24 cellular contexts compared by ENCODE assay signal in genomic region chr22:43666511-43666910, GRCh38.
"Had no signal": no experiment of that assay in that cellular context is flagged by ENCODE, and none has a peak within 500 bp of the region (broad histone marks: within the 10 kb centered on the region; RNA-seq: fewer than 3 reads in every experiment).

No MANE protein-coding gene starts in this region.

- H3K27me3 ChIP-seq: ascending aorta, esophagus squamous epithelium had no signal

- H3K9me3 ChIP-seq: ascending aorta, esophagus squamous epithelium had no signal

- H3K36me3 ChIP-seq: ascending aorta, esophagus squamous epithelium had no signal

- ATAC-seq: activated CD4-positive, alpha-beta T cell treated with anti-CD3 and anti-CD28 coated beads for 36 hours; activated CD8-positive, alpha-beta memory T cell treated with anti-CD3 and anti-CD28 coated beads, Interleukin-2, amount 10 ng/mL, durations not matched to agents 7 days and 5 days; activated CD8-positive, alpha-beta T cell treated with anti-CD3 and anti-CD28 coated beads, Interleukin-2, amount 10 ng/mL, durations not matched to agents 7 days and 5 days; activated naive CD4-positive, alpha-beta T cell treated with anti-CD3 and anti-CD28 coated beads, Interleukin-2, amount 50 U/mL, for 72 hours; effector memory CD8-positive, alpha-beta T cell had no signal

- DNase-seq: activated CD4-positive, alpha-beta memory T cell treated with anti-CD3 and anti-CD28 coated beads for 36 hours; activated CD4-positive, alpha-beta T cell treated with anti-CD3 and anti-CD28 coated beads for 36 hours; activated CD4-positive, alpha-beta T cell treated with anti-CD3 and anti-CD28 coated beads, Interleukin-2, amount 10 ng/mL, durations not matched to agents 24 days and 14 days; activated CD4-positive, CD25-positive, alpha-beta regulatory T cell; activated CD4-positive, CD25-positive, alpha-beta regulatory T cell treated with anti-CD3 and anti-CD28 coated beads, Interleukin-2, amount 50 U/mL, for 72 hours; activated CD8-positive, alpha-beta memory T cell treated with anti-CD3 and anti-CD28 coated beads, Interleukin-2, amount 10 ng/mL, durations not matched to agents 7 days and 5 days; activated CD8-positive, alpha-beta memory T cell treated with anti-CD3 and anti-CD28 coated beads, Interleukin-2, amount 50 U/mL, for 4 hours; activated CD8-positive, alpha-beta T cell treated with anti-CD3 and anti-CD28 coated beads, Interleukin-2, amount 10 ng/mL, durations not matched to agents 7 days and 5 days; activated gamma-delta T cell; activated naive CD4-positive, alpha-beta T cell; activated naive CD4-positive, alpha-beta T cell treated with anti-CD3 and anti-CD28 coated beads, Interleukin-2, amount 10 ng/mL, durations not matched to agents 7 days and 5 days; activated naive CD8-positive, alpha-beta T cell treated with anti-CD3 and anti-CD28 coated beads, Interleukin-2, amount 10 ng/mL, durations not matched to agents 7 days and 5 days; activated T-cell treated with anti-CD3 and anti-CD28 coated beads, Interleukin-2, amount 50 U/mL, for 1 hour; activated T-cell treated with anti-CD3 and anti-CD28 coated beads, Interleukin-2, amount 50 U/mL, for 48 hours; caudate nucleus; cortex of kidney; dermis blood vessel endothelial cell; effector CD4-positive, alpha-beta T cell; effector memory CD8-positive, alpha-beta T cell; erythroblast; esophagus squamous epithelium; T-helper 2 cell had no signal

- H3K4me3 ChIP-seq: ascending aorta, esophagus squamous epithelium had no signal

- H3K4me1 ChIP-seq: ascending aorta, esophagus squamous epithelium had no signal

- H3K27ac ChIP-seq: ascending aorta, esophagus squamous epithelium had no signal
